In genomic region chr4:87982446-87982845, GRCh38 we compare ENCODE assay signal across 16 cellular contexts. TPM values are rescaled to one million over a fixed set of nuclear protein-coding genes. Genes with fewer than 3 reads are reported as not detected.
"Had no signal": no experiment of that assay in that cellular context is flagged by ENCODE, and none has a peak within 500 bp of the region (broad histone marks: within the 10 kb centered on the region; RNA-seq: fewer than 3 reads in every experiment).

No MANE protein-coding gene starts in this region.

- H3K27ac Mint-ChIP-seq: brain; stimulated activated effector memory CD8-positive, alpha-beta T cell treated with anti-CD3 and anti-CD28 coated beads, Interleukin-12 subunit alpha, Interleukin-12 subunit beta, amount 100 ng/mL, for 72 hours had no signal

- H3K36me3 Mint-ChIP-seq: brain; stimulated activated effector memory CD8-positive, alpha-beta T cell treated with anti-CD3 and anti-CD28 coated beads, Interleukin-12 subunit alpha, Interleukin-12 subunit beta, amount 100 ng/mL, for 72 hours had no signal

- H3K9me3 ChIP-seq: adrenal gland, left ventricle myocardium inferior, tibial artery had no signal

- H3K4me3 Mint-ChIP-seq: brain; neural crest cell; stimulated activated effector memory CD8-positive, alpha-beta T cell treated with anti-CD3 and anti-CD28 coated beads, Interleukin-12 subunit alpha, Interleukin-12 subunit beta, amount 100 ng/mL, for 72 hours had no signal

- H3K27me3 ChIP-seq: tibial artery had no signal

- H2AFZ ChIP-seq: parathyroid adenoma had no signal

- H3K4me3 ChIP-seq: adrenal gland, left ventricle myocardium inferior, tibial artery had no signal

- ATAC-seq: right cardiac atrium; stimulated activated effector memory CD8-positive, alpha-beta T cell treated with anti-CD3 and anti-CD28 coated beads, Interleukin-12 subunit alpha, Interleukin-12 subunit beta, amount 100 ng/mL, for 72 hours had no signal

- H3K27ac ChIP-seq: adrenal gland, left ventricle myocardium inferior, parathyroid adenoma, tibial artery had no signal

- H3K9ac ChIP-seq: parathyroid adenoma had no signal

- DNase-seq: activated CD4-positive, alpha-beta T cell treated with anti-CD3 and anti-CD28 coated beads, Interleukin-2, amount 50 U/mL, for 4 hours; activated CD4-positive, CD25-positive, alpha-beta regulatory T cell; activated naive CD4-positive, alpha-beta T cell treated with anti-CD3 and anti-CD28 coated beads, Interleukin-2, amount 50 U/mL, for 16 hours; activated T-cell treated with anti-CD3 and anti-CD28 coated beads, Interleukin-2, amount 50 U/mL, for 1 hour; adrenal gland; foreskin fibroblast; left ventricle myocardium inferior; mesendoderm; right cardiac atrium; T-helper 2 cell; tibial artery had no signal

- H3K9me3 Mint-ChIP-seq: brain; stimulated activated effector memory CD8-positive, alpha-beta T cell treated with anti-CD3 and anti-CD28 coated beads, Interleukin-12 subunit alpha, Interleukin-12 subunit beta, amount 100 ng/mL, for 72 hours had no signal

- H3K36me3 ChIP-seq: adrenal gland, left ventricle myocardium inferior, tibial artery had no signal

- H3K4me1 ChIP-seq: adrenal gland, left ventricle myocardium inferior, parathyroid adenoma, tibial artery had no signal

RNA-seq across cellular contexts. Expression of gene SPP1, which starts 6.9 kb away (rescaled TPM):
- total RNA-seq: dermis microvascular lymphatic vessel endothelial cell had no signal
